In genomic region chr21:46425061-46425460, GRCh38 we compare ENCODE assay signal across 13 cellular contexts. TPM values are rescaled to one million over a fixed set of nuclear protein-coding genes. Genes with fewer than 3 reads are reported as not detected.
DNase-seq lines count a peak whose midpoint lies in the region; ATAC-seq and TF ChIP-seq lines count a peak whose summit lies in the region.
"Had no signal": no experiment of that assay in that cellular context is flagged by ENCODE, and none has a peak within 500 bp of the region (broad histone marks: within the 10 kb centered on the region; RNA-seq: fewer than 3 reads in every experiment).

No MANE protein-coding gene starts in this region.

- no peak overlapping the region for H3T11ph ChIP-seq in H9 (ENCODE audit: low read length)

- no peaks in the 10 kb centered on the region for H3K9me3 ChIP-seq in CD4-positive, alpha-beta T cell (ENCODE audit: control insufficient read depth, low read length)
- H3K9me3 ChIP-seq in H9 (ENCODE audit: control insufficient read depth, low read depth, low read length), result no peaks in the 10 kb centered on the region
- H3K9me3 ChIP-seq: BLaER1 treated with 17β-estradiol and CSF1 and Interleukin-3, amounts not matched to agents 10 nM and 100 nM; MG63; mucosa of descending colon had no signal

- H3K4me2 ChIP-seq in H9 (ENCODE audit: insufficient read depth, insufficient read length, low read length), result no peak overlapping the region

- H3K4me3 Mint-ChIP-seq in CD4-positive, alpha-beta T cell, result peak overlapping the region; percentile 58
- H3K4me3 Mint-ChIP-seq in H9 (no peak overlapping the region), natural killer cell (peak overlapping the region; percentile 83)
- peak overlapping the region; percentile 44 for H3K4me3 Mint-ChIP-seq in activated T-helper 17 cell treated with anti-CD3 and anti-CD28 coated beads, Interleukin-2, amount 50 U/mL, for 72 hours

- POLR2A ChIA-PET in CD4-positive, alpha-beta T cell (lab: Charles Lee), result interaction anchor here (1.4 kb wide), 1 partner anchor 212 kb away, joined by 4 read pairs; no protein-coding TSS in a partner anchor

- no peak overlapping the region for H3K9ac ChIP-seq in H9 (ENCODE audit: extremely low read depth, insufficient read length, low read length)
- H3K9ac ChIP-seq: BLaER1 treated with 17β-estradiol and CSF1 and Interleukin-3, amounts not matched to agents 10 nM and 100 nM had no signal

- H3K14ac ChIP-seq in H9 (ENCODE audit: insufficient read depth, low read length), result no peak overlapping the region; the same call in 1 of the 2 replicates

- DNase-seq in CD4-positive, alpha-beta T cell, result no peak
- DNase-seq in H9 (no peak), natural killer cell (peak; percentile 47), NCI-H1436 (lab: John Stamatoyannopoulos, UW) (no peak), omental fat pad (ENCODE audit: low spot score) (no peak), SW 1271 (lab: John Stamatoyannopoulos, UW) (no peak)
- DNase-seq: foreskin melanocyte, islet precursor cell, MG63 had no signal

- peak overlapping the region; percentile 61 for H3K27ac ChIP-seq in CD4-positive, alpha-beta T cell (ENCODE audit: low read depth, low read length)
- no peak overlapping the region for H3K27ac ChIP-seq in H9 (ENCODE audit: insufficient read length, low read depth, low read length)

- H2BK20ac ChIP-seq in H9 (ENCODE audit: low read depth, low read length, poor library complexity, severe bottlenecking), result no peak overlapping the region

- intact Hi-C loops in CD4-positive, alpha-beta T cell (cut with DNase I, micrococcal nuclease), result no loop called here
- intact Hi-C loops in natural killer cell (cut with micrococcal nuclease), result loop anchor here (2.0 to 5.0 kb wide), 3 partner anchors 14 to 103 kb away; partner anchors contain the start of genes C21orf58 and PCNT

- no peak overlapping the region for H3K4ac ChIP-seq in H9 (ENCODE audit: low read depth, low read length)

- H3K23ac ChIP-seq in H9 (ENCODE audit: insufficient read length, low read depth, low read length), result no peak overlapping the region

- no peak for ATAC-seq in CD4-positive, alpha-beta T cell (ENCODE audit: poor library complexity)
- no peak for ATAC-seq in activated T-helper 17 cell treated with anti-CD3 and anti-CD28 coated beads, Interleukin-2, amount 50 U/mL, for 72 hours (replicated peaks)
- ATAC-seq in natural killer cell (peak; percentile 41 to 50 (median 47)), omental fat pad (ENCODE audit: low FRiP score) (no peak), GM21360 (IDR thresholded peaks at IDR 0.05; ENCODE audit: unreplicated experiment) (no peak)

- peaks cover 25% of the 10 kb centered on the region for H3K4me1 Mint-ChIP-seq in CD4-positive, alpha-beta T cell (ENCODE audit: low read depth)
- H3K4me1 Mint-ChIP-seq in H9 (peaks cover 7 to 11% of the 10 kb centered on the region in 2 experiments; a peak in 3 of 4 replicates), natural killer cell (peaks cover 20 to 32% of the 10 kb centered on the region in 2 donors)
- no peaks in the 10 kb centered on the region for H3K4me1 Mint-ChIP-seq in activated T-helper 17 cell treated with anti-CD3 and anti-CD28 coated beads, Interleukin-2, amount 50 U/mL, for 72 hours

- peak overlapping the region; percentile 94 for H3K27ac Mint-ChIP-seq in CD4-positive, alpha-beta T cell
- H3K27ac Mint-ChIP-seq in H9, result peak overlapping the region; percentile 53 to 97 (median 89); a peak in 5 of 7 replicates
- H3K27ac Mint-ChIP-seq in activated T-helper 17 cell treated with anti-CD3 and anti-CD28 coated beads, Interleukin-2, amount 50 U/mL, for 72 hours, result peak overlapping the region; percentile 69
- peak overlapping the region; percentile 95 to 98 for H3K27ac Mint-ChIP-seq in natural killer cell

- H3K9me3 Mint-ChIP-seq in CD4-positive, alpha-beta T cell, result no peaks in the 10 kb centered on the region
- no peaks in the 10 kb centered on the region for H3K9me3 Mint-ChIP-seq in H9
- no peaks in the 10 kb centered on the region for H3K9me3 Mint-ChIP-seq in activated T-helper 17 cell treated with anti-CD3 and anti-CD28 coated beads, Interleukin-2, amount 50 U/mL, for 72 hours
- H3K9me3 Mint-ChIP-seq in natural killer cell, result no peaks in the 10 kb centered on the region

- CTCF ChIA-PET in CD4-positive, alpha-beta T cell (lab: Charles Lee), result no interaction called here

- H2BK12ac ChIP-seq in H9 (ENCODE audit: insufficient read length, low read depth, low read length), result no peak overlapping the region

- WGBS in H9 (ENCODE audit: extremely low coverage, insufficient read length, low lambda C conversion rate), result no CpG with 5 or more reads among the region's 19 CpGs

- no peak for TF ChIP-seq CTCF in CD4-positive, alpha-beta T cell (IDR thresholded peaks at IDR 0.05)
- TF ChIP-seq CTCF in H9 (conservative IDR thresholded peaks at IDR 0.05) (no peak), natural killer cell (IDR thresholded peaks at IDR 0.05) (no peak), omental fat pad (IDR thresholded peaks at IDR 0.05) (no peak)

- H2BK120ac ChIP-seq in H9 (ENCODE audit: low read depth, low read length, poor library complexity, severe bottlenecking), result no peak overlapping the region

- no peaks in the 10 kb centered on the region for H3K27me3 ChIP-seq in CD4-positive, alpha-beta T cell (ENCODE audit: control insufficient read depth, insufficient read depth, low read length)
- no peaks in the 10 kb centered on the region for H3K27me3 ChIP-seq in H9 (ENCODE audit: insufficient read depth, low read length)
- H3K27me3 ChIP-seq: BLaER1 treated with 17β-estradiol and CSF1 and Interleukin-3, amounts not matched to agents 10 nM and 100 nM; MG63 had no signal

- no peak overlapping the region for H4K8ac ChIP-seq in H9 (replicated peaks; ENCODE audit: insufficient read length, low read depth, low read length)

- H3K79me2 ChIP-seq in H9 (ENCODE audit: insufficient read depth, low read length), result no peaks in the 10 kb centered on the region

- H3K27me3 Mint-ChIP-seq in CD4-positive, alpha-beta T cell, result no peaks in the 10 kb centered on the region
- H3K27me3 Mint-ChIP-seq in H9 (ENCODE audit: low read depth) (no peaks in the 10 kb centered on the region; the same call in 1 of the 2 replicates), natural killer cell (ENCODE audit: low read depth in 2 of 2) (no peaks in the 10 kb centered on the region)
- no peaks in the 10 kb centered on the region for H3K27me3 Mint-ChIP-seq in activated T-helper 17 cell treated with anti-CD3 and anti-CD28 coated beads, Interleukin-2, amount 50 U/mL, for 72 hours

- H3K4me1 ChIP-seq in H9 (ENCODE audit: insufficient read depth, low read length), result no peaks in the 10 kb centered on the region

- peaks cover 21% of the 10 kb centered on the region for H3K36me3 Mint-ChIP-seq in CD4-positive, alpha-beta T cell (ENCODE audit: low read depth)
- peaks cover 8 to 43% (median 38%) of the 10 kb centered on the region in 3 experiments; a peak in 6 of 7 replicates for H3K36me3 Mint-ChIP-seq in H9 (ENCODE audit: insufficient read depth in 1 of 3, low read depth in 3 of 3)
- peaks cover 13% of the 10 kb centered on the region for H3K36me3 Mint-ChIP-seq in activated T-helper 17 cell treated with anti-CD3 and anti-CD28 coated beads, Interleukin-2, amount 50 U/mL, for 72 hours (ENCODE audit: low read depth)
- peaks cover 5% of the 10 kb centered on the region for H3K36me3 Mint-ChIP-seq in natural killer cell

- H2BK5ac ChIP-seq in H9 (ENCODE audit: insufficient read length, low read length), result no peak overlapping the region

- H2AK5ac ChIP-seq in H9 (ENCODE audit: insufficient read length, low read length), result no peak overlapping the region

- no peaks in the 10 kb centered on the region for H3K79me1 ChIP-seq in H9 (ENCODE audit: insufficient read depth, low read depth, low read length, poor library complexity, severe bottlenecking)

- H2AFZ ChIP-seq in H9 (ENCODE audit: low read length), result no peak overlapping the region

- H4K91ac ChIP-seq in H9 (ENCODE audit: insufficient read length, low read depth, low read length), result no peak overlapping the region

- H4K20me1 ChIP-seq in H9 (ENCODE audit: control insufficient read depth, insufficient read depth, insufficient read length), result no peaks in the 10 kb centered on the region

- no peak overlapping the region for H2BK15ac ChIP-seq in H9 (ENCODE audit: low read depth, low read length)

- no peak overlapping the region for H3K18ac ChIP-seq in H9 (ENCODE audit: insufficient read length, low read depth, low read length)

- no peak overlapping the region for H4K5ac ChIP-seq in H9 (ENCODE audit: insufficient read length, low read depth, low read length)

- no peaks in the 10 kb centered on the region for H3K23me2 ChIP-seq in H9 (ENCODE audit: insufficient read length, low read depth, low read length, poor library complexity, severe bottlenecking)

- H3K56ac ChIP-seq in H9 (ENCODE audit: insufficient read length, low read depth, low read length), result no peak overlapping the region

RNA-seq across cellular contexts. Expression of gene DIP2A, which starts 33.6 kb away (rescaled TPM):
- total RNA-seq in CD4-positive, alpha-beta T cell, result 10 to 100 TPM; 61.2 to 66.1 TPM
- total RNA-seq in H9 (2021) (23.0 and 25.2 TPM in 2 replicates), natural killer cell (100 to 1,000 TPM; 166 to 308 (median 170) TPM), omental fat pad (10 to 100 TPM; 25.9 to 57.4 (median 33.3) TPM)
- 10 to 100 TPM; 43.6 to 49.3 TPM for total RNA-seq in activated T-helper 17 cell treated with anti-CD3 and anti-CD28 coated beads, Interleukin-2, amount 50 U/mL, for 72 hours

Comparison
In these comparisons a context has a peak if more than half of its experiments do, and no peak if none do; other contexts are left out.
1. ATAC-seq: peak in natural killer cell (3 of 3); none in CD4-positive, alpha-beta T cell (single experiment), activated T-helper 17 cell treated with anti-CD3 and anti-CD28 coated beads, Interleukin-2, amount 50 U/mL, for 72 hours (single experiment), omental fat pad (single experiment) and GM21360 (single experiment).
2. H3K4me3 Mint-ChIP-seq: peak in CD4-positive, alpha-beta T cell (single experiment), activated T-helper 17 cell treated with anti-CD3 and anti-CD28 coated beads, Interleukin-2, amount 50 U/mL, for 72 hours (single experiment) and natural killer cell (single experiment); none in H9 (0 of 2).
3. Peak in every context shown above with its lines, with median percentiles within 50 percentile points of each other: H3K27ac Mint-ChIP-seq.